Comparison of ENCODE assay signal across 5 cellular contexts in genomic region chr4:187915406-187915805, GRCh38.
A peak's percentile ranks its signal among the peaks of the same experiment; 100 is the strongest.
DNase-seq lines count a peak whose midpoint lies in the region; ATAC-seq and TF ChIP-seq lines count a peak whose summit lies in the region.
"Not testable (repeated sequence)": the region's sequence is repeated elsewhere in the genome, so short reads cannot be mapped to it uniquely, and the experiment has no call there.

No MANE protein-coding gene starts in this region.

- TF ChIP-seq CTCF in GM23338 (conservative IDR thresholded peaks at IDR 0.05; ENCODE audit: low read depth in 2 of 2) (peak; percentile 64 to 65), HCT116 (IDR thresholded peaks at IDR 0.05 in 2 of 3, conservative IDR thresholded peaks at IDR 0.05 in 1 of 3; ENCODE audit: borderline replicate concordance in 1 of 3, insufficient read depth in 1 of 3, low read depth in 2 of 3, low read length in 2 of 3) (peak in 2 of 3 experiments; percentile 34 to 40; a peak in 3 of 6 replicates), endodermal cell (conservative IDR thresholded peaks at IDR 0.05) (peak; percentile 44), neural progenitor cell (IDR thresholded peaks at IDR 0.05) (peak; percentile 14)
- TF ChIP-seq CTCF in WTC11 (IDR thresholded peaks at IDR 0.05): not testable (repeated sequence)

- H3K9ac ChIP-seq in HCT116 (ENCODE audit: low read length); endodermal cell (ENCODE audit: extremely low read depth, low read length, poor library complexity, severe bottlenecking); neural progenitor cell: not testable (repeated sequence)

- not testable (repeated sequence) for H3K36me3 Mint-ChIP-seq in GM23338 (ENCODE audit: low read depth); WTC11; endodermal cell (ENCODE audit: low read depth); neural progenitor cell

- not testable (repeated sequence) for H3K27ac Mint-ChIP-seq in GM23338, WTC11, endodermal cell, neural progenitor cell

- POLR2A ChIA-PET in HCT116 (lab: Charles Lee): interaction anchor here (0.6 kb wide), 1 partner anchor 50 kb away, joined by 3 read pairs; no protein-coding TSS in a partner anchor
- POLR2A ChIA-PET in WTC11 (lab: Charles Lee): not testable (repeated sequence)

- CTCF ChIA-PET in HCT116 (lab: Charles Lee): not testable (repeated sequence)
- CTCF ChIA-PET in WTC11 (lab: Charles Lee): interaction anchor here (0.6 to 1.0 kb wide), 3 partner anchors 62 to 432 kb away, joined by 3 read pairs; no protein-coding TSS in a partner anchor

- not testable (repeated sequence) for H3K36me3 ChIP-seq in GM23338 (ENCODE audit: insufficient read depth); HCT116 (ENCODE audit: control insufficient read depth in 1 of 2, insufficient read depth in 2 of 2, low read length in 2 of 2); endodermal cell (ENCODE audit: control insufficient read depth, insufficient read depth, low read length); neural progenitor cell

- not testable (repeated sequence) for H3K9me2 ChIP-seq in GM23338 (ENCODE audit: insufficient read depth); HCT116 (ENCODE audit: insufficient read depth)

- not testable (repeated sequence) for H2AFZ ChIP-seq in GM23338; HCT116 (ENCODE audit: low read depth, low read length, poor library complexity, severe bottlenecking); neural progenitor cell (replicated peaks)

- not testable (repeated sequence) for H3K9me3 Mint-ChIP-seq in GM23338, WTC11, endodermal cell, neural progenitor cell

- not testable (repeated sequence) for H3K27me3 Mint-ChIP-seq in GM23338 (ENCODE audit: insufficient read depth, low read depth, poor library complexity); WTC11 (ENCODE audit: low read depth); endodermal cell (ENCODE audit: insufficient read depth); neural progenitor cell (ENCODE audit: insufficient read depth, low read depth)

- not testable (repeated sequence) for H4K20me1 ChIP-seq in GM23338 (replicated peaks; ENCODE audit: insufficient read depth); HCT116 (ENCODE audit: insufficient read depth); neural progenitor cell (ENCODE audit: low read depth)

- not testable (repeated sequence) for H3K4me3 Mint-ChIP-seq in GM23338, WTC11, endodermal cell, neural progenitor cell

- H3K27ac ChIP-seq in GM23338 (ENCODE audit: low read depth); HCT116 (ENCODE audit: low read depth, low read length); endodermal cell (ENCODE audit: low read depth, low read length); neural progenitor cell: not testable (repeated sequence)

- not testable (repeated sequence) for BruUV-seq in HCT116 (replicated peaks; lab: Mats Ljungman, UMichigan)

- not testable (repeated sequence) for H3K4me2 ChIP-seq in GM23338; HCT116 (ENCODE audit: low read length); neural progenitor cell

- H3K79me2 ChIP-seq in GM23338 (replicated peaks; ENCODE audit: insufficient read depth); HCT116 (ENCODE audit: insufficient read depth, low read length); neural progenitor cell (ENCODE audit: low read depth): not testable (repeated sequence)

- not testable (repeated sequence) for H3K4me3 ChIP-seq in GM23338; HCT116 (replicated peaks in 1 of 2; ENCODE audit: low read depth in 1 of 2, low read length in 2 of 2); endodermal cell (ENCODE audit: low read length); neural progenitor cell

- H3F3A ChIP-seq in GM23338 (replicated peaks; ENCODE audit: low read depth); neural progenitor cell (ENCODE audit: low read depth): not testable (repeated sequence)

- not testable (repeated sequence) for H3K4me1 Mint-ChIP-seq in GM23338, WTC11, endodermal cell, neural progenitor cell

- RAD21 ChIA-PET in HCT116 (lab: Charles Lee; ENCODE audit: low non-redundant PET in 1 of 2, low total read pairs in 2 of 2, uncharacterized antibody in 2 of 2, unreplicated experiment in 2 of 2): not testable (repeated sequence)

- not testable (repeated sequence) for H3K9me3 ChIP-seq in HCT116 (ENCODE audit: control insufficient read depth in 1 of 2, insufficient read depth in 1 of 2, low read depth in 1 of 2, low read length in 2 of 2); endodermal cell (ENCODE audit: control insufficient read depth, low read length); neural progenitor cell (ENCODE audit: low read depth)

- H3K4me1 ChIP-seq in GM23338 (ENCODE audit: insufficient read depth); HCT116 (ENCODE audit: control insufficient read depth in 1 of 2, insufficient read depth in 2 of 2, low read length in 2 of 2); endodermal cell (ENCODE audit: control insufficient read depth, insufficient read depth, low read length); neural progenitor cell: not testable (repeated sequence)

- not testable (repeated sequence) for TF ChIP-seq POLR2A in HCT116 (IDR thresholded peaks at IDR 0.05; ENCODE audit: borderline replicate concordance, extremely low read depth, insufficient read depth, insufficient read length)

- H3K27me3 ChIP-seq in GM23338 (ENCODE audit: insufficient read depth); HCT116 (ENCODE audit: insufficient read depth, low read length); endodermal cell (ENCODE audit: control insufficient read depth, insufficient read depth, low read length, poor library complexity, severe bottlenecking); neural progenitor cell: not testable (repeated sequence)

- intact Hi-C loops in HCT116 (cut with micrococcal nuclease): not testable (repeated sequence)

- 0 out of 2 replicates have a peak, but pooled peaks have one; percentile 21 for TF ChIP-seq RAD21 in HCT116 (IDR thresholded peaks at IDR 0.05; ENCODE audit: low read depth)

- ATAC-seq in GM23338 (peak; percentile 44), HCT116 (peak; percentile 69; the same call in 1 of the 2 replicates), WTC11 (peak; percentile 56)

- WGBS in endodermal cell (ENCODE audit: insufficient coverage in 1 of 2, insufficient read length in 1 of 2), 2 experiments: 89% methylated on average over 3 of the region's 5 CpGs; no CpG with 5 or more reads in 1 of the 2 experiments

- peak; percentile 45 for DNase-seq in GM23338 (ENCODE audit: low spot score)
- not testable (repeated sequence) for DNase-seq in HCT116 (ENCODE audit: low read depth, low spot score); endodermal cell; neural progenitor cell (ENCODE audit: low spot score)
- peak; percentile 34 for DNase-seq in WTC11 (ENCODE audit: low spot score)
